In genomic region chr9:105415344-105415980, GRCh38 we compare ENCODE assay signal across 8 cellular contexts. TPM values are rescaled to one million over a fixed set of nuclear protein-coding genes. Genes with fewer than 3 reads are reported as not detected.
A peak's percentile ranks its signal among the peaks of the same experiment; 100 is the strongest.
DNase-seq lines count a peak whose midpoint lies in the region; ATAC-seq and TF ChIP-seq lines count a peak whose summit lies in the region.

No MANE protein-coding gene starts in this region.

- ATAC-seq in GM18508 (IDR thresholded peaks at IDR 0.05; ENCODE audit: insufficient read depth, unreplicated experiment) = peak; percentile 56
- peak; percentile 64 for ATAC-seq in HG03095 (IDR thresholded peaks at IDR 0.05; ENCODE audit: unreplicated experiment)
- ATAC-seq in natural killer cell treated with Interleukin-12 subunit alpha and Interleukin-12 subunit beta and Interleukin-15 and Interleukin-18, amount 100 ng/mL, for 72 hours = peak; percentile 62 to 73

- peak; percentile 93 for TF ChIP-seq CTCF in AG10803 (conservative IDR thresholded peaks at IDR 0.05; ENCODE audit: low read length)
- peak; percentile 92 for TF ChIP-seq CTCF in endothelial cell (IDR thresholded peaks at IDR 0.05; ENCODE audit: unreplicated experiment)

- H3K9me3 Mint-ChIP-seq in endothelial cell (ENCODE audit: unreplicated experiment) = no peaks in the 10 kb centered on the region
- H3K9me3 Mint-ChIP-seq in natural killer cell treated with Interleukin-12 subunit alpha and Interleukin-12 subunit beta and Interleukin-15 and Interleukin-18, amount 100 ng/mL, for 72 hours = no peaks in the 10 kb centered on the region

- no peak overlapping the region for H3K4me3 ChIP-seq in AG10803 (ENCODE audit: low read length)

- H3K4me3 Mint-ChIP-seq in endothelial cell (ENCODE audit: unreplicated experiment) = no peak overlapping the region
- H3K4me3 Mint-ChIP-seq in natural killer cell treated with Interleukin-12 subunit alpha and Interleukin-12 subunit beta and Interleukin-15 and Interleukin-18, amount 100 ng/mL, for 72 hours = no peak overlapping the region

- peaks cover 10% of the 10 kb centered on the region for H3K4me1 Mint-ChIP-seq in endothelial cell (ENCODE audit: unreplicated experiment)
- H3K4me1 Mint-ChIP-seq in natural killer cell treated with Interleukin-12 subunit alpha and Interleukin-12 subunit beta and Interleukin-15 and Interleukin-18, amount 100 ng/mL, for 72 hours (ENCODE audit: low read depth in 2 of 2) = no peaks in the 10 kb centered on the region

- H3K27me3 Mint-ChIP-seq in endothelial cell (ENCODE audit: unreplicated experiment) = no peaks in the 10 kb centered on the region
- peaks cover 23 to 35% of the 10 kb centered on the region in 2 donors for H3K27me3 Mint-ChIP-seq in natural killer cell treated with Interleukin-12 subunit alpha and Interleukin-12 subunit beta and Interleukin-15 and Interleukin-18, amount 100 ng/mL, for 72 hours

- H3K27ac Mint-ChIP-seq in endothelial cell (ENCODE audit: unreplicated experiment) = no peak overlapping the region
- no peak overlapping the region for H3K27ac Mint-ChIP-seq in natural killer cell treated with Interleukin-12 subunit alpha and Interleukin-12 subunit beta and Interleukin-15 and Interleukin-18, amount 100 ng/mL, for 72 hours

- H3K36me3 Mint-ChIP-seq in endothelial cell (ENCODE audit: low read depth, unreplicated experiment) = peaks cover 6% of the 10 kb centered on the region
- H3K36me3 Mint-ChIP-seq in natural killer cell treated with Interleukin-12 subunit alpha and Interleukin-12 subunit beta and Interleukin-15 and Interleukin-18, amount 100 ng/mL, for 72 hours = no peaks in the 10 kb centered on the region

- H3K27ac ChIP-seq in substantia nigra (ENCODE audit: low read depth, low read length, poor library complexity, severe bottlenecking) = peak overlapping the region; percentile 2

- DNase-seq in AG10803 (ENCODE audit: low read depth) (peak; percentile 34), NCI-H345 treated with DMSO at 0.1 percent for 48 hours (lab: John Stamatoyannopoulos, UW; ENCODE audit: unreplicated experiment) (peak; percentile 51), endothelial cell (ENCODE audit: low spot score) (peak; percentile 66), substantia nigra (lab: John Stamatoyannopoulos, UW) (peak in 29 of 49 donors; percentile 4 to 81 (median 32))
- DNase-seq in activated CD8-positive, alpha-beta memory T cell treated with anti-CD3 and anti-CD28 coated beads for 24 hours = peak; percentile 80
- no peak for DNase-seq in natural killer cell treated with Interleukin-12 subunit alpha and Interleukin-12 subunit beta and Interleukin-15 and Interleukin-18, amount 100 ng/mL, for 72 hours (ENCODE audit: low spot score)

RNA-seq across cellular contexts. Expression of gene FSD1L, which starts 32.4 kb away (rescaled TPM):
- total RNA-seq in endothelial cell (ENCODE audit: unreplicated experiment) = 5.6 TPM
- total RNA-seq in natural killer cell treated with Interleukin-12 subunit alpha and Interleukin-12 subunit beta and Interleukin-15 and Interleukin-18, amount 100 ng/mL, for 72 hours = 1 to 10 TPM; 2.3 to 3.9 TPM
